ENCODE assay signal across 2 cellular contexts in genomic region chr5:58965677-58966414, GRCh38.
TF ChIP-seq lines count a peak whose summit lies in the region.

No MANE protein-coding gene starts in this region.

TF ChIP-seq in GM23338, 12 proteins besides CTCF, POLR2A, EP300 and RAD21:
- no peak for TF ChIP-seq POLR2AphosphoS5 (IDR thresholded peaks at IDR 0.05; ENCODE audit: low read depth)
- TF ChIP-seq ZNF462 (CRISPR knock-in tag; IDR thresholded peaks at IDR 0.05): no peak
- no peak for TF ChIP-seq EZH2 (IDR thresholded peaks at IDR 0.05; ENCODE audit: low read depth, unreplicated experiment)
- TF ChIP-seq ZNF331 (CRISPR knock-in tag; IDR thresholded peaks at IDR 0.05; ENCODE audit: low read depth): no peak
- TF ChIP-seq JUNB (IDR thresholded peaks at IDR 0.05; ENCODE audit: unreplicated experiment): no peak
- TF ChIP-seq STAT1 (IDR thresholded peaks at IDR 0.05; ENCODE audit: unreplicated experiment): no peak
- no peak for TF ChIP-seq EZH2phosphoT487 (IDR thresholded peaks at IDR 0.05; ENCODE audit: unreplicated experiment)
- no peak for TF ChIP-seq ZNF114 (CRISPR knock-in tag; IDR thresholded peaks at IDR 0.05)
- TF ChIP-seq ETS1 (IDR thresholded peaks at IDR 0.05): no peak
- no peak for TF ChIP-seq REST (IDR thresholded peaks at IDR 0.05; ENCODE audit: unreplicated experiment)
- no peak for TF ChIP-seq CREB1 (CRISPR knock-in tag; IDR thresholded peaks at IDR 0.05; ENCODE audit: low read depth)

TF ChIP-seq in SK-N-SH, 30 proteins besides CTCF, POLR2A, EP300 and RAD21:
- TF ChIP-seq MAX (IDR thresholded peaks at IDR 0.05; ENCODE audit: low read depth) (no peak), POLR2AphosphoS5 (IDR thresholded peaks at IDR 0.05; ENCODE audit: low read depth, low read length) (no peak), RXRA (IDR thresholded peaks at IDR 0.05; ENCODE audit: borderline replicate concordance, low read depth) (no peak), REST (IDR thresholded peaks at IDR 0.05; ENCODE audit: low read depth, low read length) (no peak), RFX5 (IDR thresholded peaks at IDR 0.05; ENCODE audit: low read length) (no peak), MXI1 (IDR thresholded peaks at IDR 0.05; ENCODE audit: low read depth, low read length) (no peak), FOSL2 (IDR thresholded peaks at IDR 0.05; ENCODE audit: borderline replicate concordance, low read depth) (no peak), GATA2 (CRISPR knock-in tag; IDR thresholded peaks at IDR 0.05) (no peak), FOXM1 (IDR thresholded peaks at IDR 0.05; ENCODE audit: low read depth) (no peak), JUND (IDR thresholded peaks at IDR 0.05) (no peak), USF1 (IDR thresholded peaks at IDR 0.05; ENCODE audit: borderline replicate concordance, low read depth) (no peak), MEF2A (IDR thresholded peaks at IDR 0.05; ENCODE audit: borderline replicate concordance, low read depth) (no peak), USF2 (IDR thresholded peaks at IDR 0.05; ENCODE audit: borderline replicate concordance, low read depth, low read length) (no peak), NFIC (IDR thresholded peaks at IDR 0.05; ENCODE audit: borderline replicate concordance) (no peak)
